Comparison of ENCODE assay signal across 7 cellular contexts in the genomic region with DNA sequence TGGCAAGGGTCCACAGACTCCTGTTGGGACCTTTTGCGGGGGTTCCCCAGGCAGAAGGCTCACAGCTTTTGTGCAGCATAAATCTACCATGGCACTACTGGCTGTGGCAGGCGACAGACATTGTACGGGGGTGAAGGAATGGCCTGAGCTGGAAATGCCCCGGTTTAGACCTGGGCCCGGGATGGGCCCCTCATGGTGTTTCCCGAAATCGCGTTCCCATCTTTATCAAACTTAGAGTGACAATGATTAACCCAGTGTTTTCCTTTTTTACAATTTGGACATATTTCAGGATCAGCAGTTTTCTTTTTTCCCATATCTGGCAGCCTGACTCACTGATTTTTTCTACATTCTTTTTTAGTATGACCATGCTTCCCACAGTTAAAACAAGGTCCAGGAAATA. TPM values are rescaled to one million over a fixed set of nuclear protein-coding genes. Genes with fewer than 3 reads are reported as not detected.
A peak's percentile ranks its signal among the peaks of the same experiment; 100 is the strongest.
DNase-seq lines count a peak whose midpoint lies in the region; ATAC-seq and TF ChIP-seq lines count a peak whose summit lies in the region.
"Not testable (repeated sequence)": the region's sequence is repeated elsewhere in the genome, so short reads cannot be mapped to it uniquely, and the experiment has no call there.
"Had no signal": no experiment of that assay in that cellular context is flagged by ENCODE, and none has a peak within 500 bp of the region (broad histone marks: within the 10 kb centered on the region; RNA-seq: fewer than 3 reads in every experiment).

No MANE protein-coding gene starts in this region.

- peak overlapping the region; percentile 74 for H3K27ac Mint-ChIP-seq in Caco-2 (ENCODE audit: unreplicated experiment)

- POLR2A ChIA-PET in Caco-2 (lab: Charles Lee), result not testable (repeated sequence)

- peaks cover 11% of the 10 kb centered on the region for H3K9me3 ChIP-seq in Caco-2
- not testable (repeated sequence) for H3K9me3 ChIP-seq in body of pancreas; hepatocyte (ENCODE audit: low read depth); mucosa of stomach (ENCODE audit: control insufficient read depth, low read length)

- H3K79me2 ChIP-seq in hepatocyte, result not testable (repeated sequence)

- WGBS in body of pancreas, 2 donors, result 41 to 51% methylated on average over 8 of the region's 8 CpGs
- WGBS in hepatocyte (ENCODE audit: low lambda C conversion rate, missing lambda C conversion rate), result 76% methylated on average over 8 of the region's 8 CpGs

- not testable (repeated sequence) for ATAC-seq in body of pancreas

- peak overlapping the region; percentile 24 for H3K9ac ChIP-seq in mucosa of stomach (ENCODE audit: low read length)

- peaks cover 43% of the 10 kb centered on the region for H3K4me1 Mint-ChIP-seq in Caco-2 (ENCODE audit: low read depth, unreplicated experiment)

- not testable (repeated sequence) for H3K4me3 Mint-ChIP-seq in Caco-2 (ENCODE audit: unreplicated experiment)

- intact Hi-C loops in Caco-2 (cut with micrococcal nuclease; ENCODE audit: unreplicated experiment), result loop anchor here (5.0 kb wide), 1 partner anchor 97 kb away; no protein-coding TSS in a partner anchor
- intact Hi-C loops in body of pancreas (cut with DNase I), result not testable (repeated sequence)

- not testable (repeated sequence) for H4K20me1 ChIP-seq in hepatocyte (ENCODE audit: insufficient read depth, poor library complexity, severe bottlenecking)

- H3K4me3 ChIP-seq in Caco-2 (ENCODE audit: low read depth, low read length); body of pancreas; hepatocyte; mucosa of stomach (ENCODE audit: low read length): not testable (repeated sequence)

- not testable (repeated sequence) for H3K27me3 Mint-ChIP-seq in Caco-2 (ENCODE audit: insufficient read depth, unreplicated experiment)

- H3K4me1 ChIP-seq in Caco-2, result peaks cover 45% of the 10 kb centered on the region
- not testable (repeated sequence) for H3K4me1 ChIP-seq in body of pancreas; mucosa of stomach (ENCODE audit: control insufficient read depth, insufficient read depth, low read length)
- peaks cover 11% of the 10 kb centered on the region for H3K4me1 ChIP-seq in hepatocyte (ENCODE audit: insufficient read depth)

- not testable (repeated sequence) for TF ChIP-seq CTCF in Caco-2 (IDR thresholded peaks at IDR 0.05; ENCODE audit: insufficient read depth in 1 of 2, low read depth in 1 of 2, low read length in 1 of 2, severe bottlenecking in 1 of 2, unreplicated experiment in 1 of 2); body of pancreas (IDR thresholded peaks at IDR 0.05); hepatocyte (IDR thresholded peaks at IDR 0.05; ENCODE audit: poor library complexity)

- not testable (repeated sequence) for BruUV-seq in Caco-2 (replicated peaks; lab: Mats Ljungman, UMichigan)

- not testable (repeated sequence) for H3K36me3 Mint-ChIP-seq in Caco-2 (ENCODE audit: insufficient read depth, unreplicated experiment)

- not testable (repeated sequence) for H3K27me3 ChIP-seq in Caco-2 (replicated peaks; ENCODE audit: control insufficient read depth, insufficient read depth, low read length); body of pancreas; hepatocyte; mucosa of stomach (ENCODE audit: control insufficient read depth, insufficient read depth, low read length)

- H3K9me3 Mint-ChIP-seq in Caco-2 (ENCODE audit: unreplicated experiment), result peaks cover 32% of the 10 kb centered on the region

- not testable (repeated sequence) for H3K36me3 ChIP-seq in Caco-2 (ENCODE audit: control insufficient read depth, insufficient read depth, low read length); body of pancreas (replicated peaks in 1 of 2; ENCODE audit: insufficient read depth in 1 of 2, low read depth in 2 of 2); hepatocyte (replicated peaks; ENCODE audit: insufficient read depth, low read depth); mucosa of stomach (ENCODE audit: control insufficient read depth, insufficient read depth, low read length)

- not testable (repeated sequence) for H2AFZ ChIP-seq in hepatocyte

- CTCF ChIA-PET in Caco-2 (lab: Charles Lee), result interaction anchor here (0.8 kb wide), 1 partner anchor 239 kb away, joined by 3 read pairs; no protein-coding TSS in a partner anchor

- DNase-seq in Caco-2; body of pancreas; hepatocyte (ENCODE audit: low spot score): not testable (repeated sequence)
- peak; percentile 38 for DNase-seq in dermis blood vessel endothelial cell
- peak; percentile 34 to 59 for DNase-seq in lung microvascular endothelial cell (ENCODE audit: low read depth in 2 of 2)

- TF ChIP-seq POLR2A in body of pancreas (IDR thresholded peaks at IDR 0.05), result not testable (repeated sequence)

- H3K27ac ChIP-seq in body of pancreas, result peak overlapping the region in 3 of 4 donors; percentile 44 to 64 (median 46)
- peak overlapping the region; percentile 55 for H3K27ac ChIP-seq in hepatocyte

- H3K4me2 ChIP-seq in hepatocyte, result not testable (repeated sequence)

- not testable (repeated sequence) for H3K9me2 ChIP-seq in hepatocyte (replicated peaks; ENCODE audit: insufficient read depth)

RNA-seq across cellular contexts. Expression of a gene that starts 5.5 kb away (rescaled TPM):
- 60.8 and 64.4 TPM in 2 replicates for total RNA-seq in Caco-2 (2022)
- 10 to 100 TPM; 24.6 to 26.0 TPM for total RNA-seq in body of pancreas
- total RNA-seq in dermis blood vessel endothelial cell, result 56.0 and 71.9 TPM in 2 replicates
- total RNA-seq in hepatocyte, result 43.3 and 52.1 TPM in 2 replicates
- 94.5 and 104 TPM in 2 replicates for polyA plus RNA-seq in hepatocyte
- 49.6 and 51.9 TPM in 2 replicates for total RNA-seq in lung microvascular endothelial cell
- polyA plus RNA-seq: CD4-positive, CD25-positive, alpha-beta regulatory T cell had no signal
